In the genomic region with DNA sequence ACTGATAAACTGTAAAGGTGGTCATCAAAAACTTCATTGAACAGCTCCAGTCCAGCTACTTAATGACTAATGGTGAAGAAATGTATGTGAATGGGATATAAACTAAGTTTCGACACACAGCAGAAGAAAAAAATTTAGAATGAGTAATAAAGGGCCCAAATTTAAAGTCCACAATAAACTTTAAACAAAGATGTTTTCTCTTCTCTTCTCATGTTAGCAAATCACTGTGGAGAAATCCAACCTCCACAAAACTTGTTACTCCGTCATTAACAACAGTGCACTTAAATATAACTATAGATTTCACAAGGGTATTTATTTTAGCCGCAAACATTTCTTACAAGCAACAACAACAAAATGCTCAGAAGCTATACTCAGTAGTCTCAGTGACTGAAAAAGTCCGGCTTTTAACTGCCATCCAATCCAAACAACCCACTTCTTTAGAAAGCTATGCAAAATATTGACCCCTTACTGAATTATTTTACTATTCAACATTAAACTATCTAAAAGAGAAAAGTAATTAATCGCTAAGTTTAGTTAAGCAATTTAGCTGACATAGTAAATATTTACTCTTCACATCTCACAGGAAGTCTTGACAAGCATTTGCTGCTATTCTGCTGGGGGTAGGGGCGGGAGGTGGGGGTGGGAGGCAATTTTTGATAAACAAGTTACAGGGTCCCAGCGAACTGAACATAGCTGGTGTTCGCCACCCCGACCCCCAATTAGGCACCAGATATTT, we compare ENCODE assay signal across 9 cellular contexts. TPM values are rescaled to one million over a fixed set of nuclear protein-coding genes. Genes with fewer than 3 reads are reported as not detected.
DNase-seq lines count a peak whose midpoint lies in the region; ATAC-seq and TF ChIP-seq lines count a peak whose summit lies in the region.
"Had no signal": no experiment of that assay in that cellular context is flagged by ENCODE, and none has a peak within 500 bp of the region (broad histone marks: within the 10 kb centered on the region; RNA-seq: fewer than 3 reads in every experiment).

No MANE protein-coding gene starts in this region.

- peak overlapping the region; percentile 8 for H3K4ac ChIP-seq in mesendoderm (ENCODE audit: low read depth, low read length)

- DNase-seq in AG09309 (ENCODE audit: low read depth), result no peak
- DNase-seq in cerebellar cortex (ENCODE audit: low spot score), result peak; percentile 28
- no peak for DNase-seq in mesendoderm
- DNase-seq: NCI-H1417 treated with DMSO at 0.1 percent for 48 hours had no signal

- H3K27ac ChIP-seq in mesendoderm (ENCODE audit: low read depth, low read length), result no peak overlapping the region

- no peak for TF ChIP-seq CTCF in AG09309 (IDR thresholded peaks at IDR 0.05; ENCODE audit: control insufficient read depth, insufficient read depth, low read depth, low read length, missing control alignments)

- H2AK5ac ChIP-seq in mesendoderm (ENCODE audit: low read length), result no peak overlapping the region

- H2BK15ac ChIP-seq in mesendoderm (replicated peaks; ENCODE audit: low read depth), result no peak overlapping the region

- H3K18ac ChIP-seq in mesendoderm (ENCODE audit: low read length), result no peak overlapping the region

- no peak for TF ChIP-seq RAD21 in Ishikawa (IDR thresholded peaks at IDR 0.05; ENCODE audit: low read depth)

- peaks cover 55% of the 10 kb centered on the region for H3K79me2 ChIP-seq in mesendoderm (ENCODE audit: control insufficient read depth, insufficient read depth, low read length)

- H3K79me1 ChIP-seq in mesendoderm (ENCODE audit: low read length), result peaks cover 5% of the 10 kb centered on the region

- H3K9ac ChIP-seq in mesendoderm (ENCODE audit: low read length), result peak overlapping the region; percentile 88

- H3K4me2 ChIP-seq in mesendoderm (ENCODE audit: low read length), result peak overlapping the region; percentile 74

- no peaks in the 10 kb centered on the region for H3K27me3 ChIP-seq in mesendoderm (ENCODE audit: insufficient read depth, low read length, poor library complexity)

- H3K56ac ChIP-seq in mesendoderm (ENCODE audit: low read length), result peak overlapping the region; percentile 98

- H2BK120ac ChIP-seq in mesendoderm (ENCODE audit: low read depth, low read length), result no peak overlapping the region

- H3K4me1 ChIP-seq in mesendoderm (ENCODE audit: control insufficient read depth, low read depth, low read length), result peaks cover 8% of the 10 kb centered on the region

- H3K4me3 ChIP-seq in AG09309 (ENCODE audit: control insufficient read depth, low read depth, low read length) (peak overlapping the region; percentile 78), mesendoderm (ENCODE audit: low read length) (peak overlapping the region; percentile 43)

- no peak overlapping the region for H4K5ac ChIP-seq in mesendoderm (ENCODE audit: low read length)

- no peak for ATAC-seq in activated CD4-positive, CD25-positive, alpha-beta regulatory T cell treated with anti-CD3 and anti-CD28 coated beads, Interleukin-2, amount 50 U/mL, for 24 hours
- no peak for ATAC-seq in HG03280 (IDR thresholded peaks at IDR 0.05; ENCODE audit: unreplicated experiment)
- ATAC-seq in GM21825 (IDR thresholded peaks at IDR 0.05; ENCODE audit: unreplicated experiment), result no peak
- no peak for ATAC-seq in GM21529 (IDR thresholded peaks at IDR 0.05; ENCODE audit: unreplicated experiment)

- H3K36me3 ChIP-seq in mesendoderm (ENCODE audit: control insufficient read depth, insufficient read depth, low read length), result peaks cover 2% of the 10 kb centered on the region

- H3K23ac ChIP-seq in mesendoderm (ENCODE audit: low read length), result no peak overlapping the region

- no peak overlapping the region for H2BK5ac ChIP-seq in mesendoderm (ENCODE audit: low read length)

- no CpG with 5 or more reads among the region's 9 CpGs for WGBS in mesendoderm (ENCODE audit: extremely low coverage, insufficient coverage, low lambda C conversion rate)

- no peak overlapping the region for H4K8ac ChIP-seq in mesendoderm (ENCODE audit: low read depth, low read length)

- no peak for TF ChIP-seq EP300 in Ishikawa (IDR thresholded peaks at IDR 0.05; ENCODE audit: borderline replicate concordance)

TF ChIP-seq in Ishikawa, 13 proteins besides CTCF, POLR2A, EP300 and RAD21:
- TF ChIP-seq EGR1 (IDR thresholded peaks at IDR 0.05), result no peak
- peak; percentile 51 for TF ChIP-seq CEBPB (IDR thresholded peaks at IDR 0.05)

RNA-seq across cellular contexts. Expression of gene IGF2BP2, which starts 2.5 kb away (rescaled TPM):
- 110 TPM for polyA plus RNA-seq in mesendoderm (2013, experiment 1 of 2)
- 110 TPM for polyA plus RNA-seq in mesendoderm (2013, experiment 2 of 2)
